Comparison of ENCODE assay signal across 25 cellular contexts in genomic region chr2:191983591-191983990, GRCh38.
"Had no signal": no experiment of that assay in that cellular context is flagged by ENCODE, and none has a peak within 500 bp of the region (broad histone marks: within the 10 kb centered on the region; RNA-seq: fewer than 3 reads in every experiment).

No MANE protein-coding gene starts in this region.

- H3K27me3 ChIP-seq: breast epithelium, heart left ventricle, neural progenitor cell, spleen, suprapubic skin, tibial artery had no signal

- H3K4me2 ChIP-seq: neural progenitor cell had no signal

- FAIRE-seq: kidney had no signal

- H3K4me3 ChIP-seq: breast epithelium, heart left ventricle, neural progenitor cell, spleen, suprapubic skin, tibial artery had no signal

- H3K27ac ChIP-seq: breast epithelium, heart left ventricle, neural progenitor cell, spleen, suprapubic skin, tibial artery had no signal

- H3K9me3 ChIP-seq: breast epithelium, heart left ventricle, spleen, suprapubic skin, tibial artery had no signal

- ATAC-seq: activated CD8-positive, alpha-beta memory T cell treated with anti-CD3 and anti-CD28 coated beads, Interleukin-2, amount 10 ng/mL, durations not matched to agents 7 days and 5 days; activated CD8-positive, alpha-beta T cell treated with anti-CD3 and anti-CD28 coated beads for 36 hours; activated naive CD4-positive, alpha-beta T cell treated with anti-CD3 and anti-CD28 coated beads, Interleukin-2, amount 50 U/mL, for 72 hours; effector memory CD8-positive, alpha-beta T cell; esophagus mucosa; heart left ventricle; left colon; naive thymus-derived CD8-positive, alpha-beta T cell; right cardiac atrium had no signal

- H3K36me3 ChIP-seq: breast epithelium, heart left ventricle, neural progenitor cell, spleen, suprapubic skin, tibial artery had no signal

- H3K9ac ChIP-seq: neural progenitor cell had no signal

- DNase-seq: activated B cell treated with CpG ODN at 0.5 μM for 24 hours; activated CD4-positive, alpha-beta T cell treated with anti-CD3 and anti-CD28 coated beads, Interleukin-2, amount 50 U/mL, for 1 hour; activated CD8-positive, alpha-beta memory T cell treated with anti-CD3 and anti-CD28 coated beads, Interleukin-2, amount 10 ng/mL, durations not matched to agents 7 days and 5 days; activated CD8-positive, alpha-beta T cell treated with anti-CD3 and anti-CD28 coated beads for 36 hours; activated T-cell treated with anti-CD3 and anti-CD28 coated beads, Interleukin-2, amount 50 U/mL, for 48 hours; central memory CD4-positive, alpha-beta T cell; effector memory CD8-positive, alpha-beta T cell; foreskin fibroblast; heart left ventricle; hypothalamus; immature natural killer cell; kidney; left colon; midbrain; naive thymus-derived CD8-positive, alpha-beta T cell; posterior cingulate gyrus; right cardiac atrium; spleen; stimulated activated naive CD4-positive, alpha-beta T cell; tibial artery had no signal

- H2AFZ ChIP-seq: neural progenitor cell had no signal
